11 cellular contexts compared by ENCODE assay signal in genomic region chr6:49826743-49827406, GRCh38. TPM values are rescaled to one million over a fixed set of nuclear protein-coding genes. Genes with fewer than 3 reads are reported as not detected.
A peak's percentile ranks its signal among the peaks of the same experiment; 100 is the strongest.
DNase-seq lines count a peak whose midpoint lies in the region; ATAC-seq, FAIRE-seq and TF ChIP-seq lines count a peak whose summit lies in the region.
"Had no signal": no experiment of that assay in that cellular context is flagged by ENCODE, and none has a peak within 500 bp of the region (broad histone marks: within the 10 kb centered on the region; RNA-seq: fewer than 3 reads in every experiment).

No MANE protein-coding gene starts in this region.

- 4% methylated on average over 5 of the region's 5 CpGs for WGBS in GM23248 (ENCODE audit: low coverage in 1 of 2, low lambda C conversion rate in 2 of 2, missing lambda C conversion rate in 2 of 2), 2 experiments
- WGBS in GM12878 (ENCODE audit: insufficient coverage, insufficient replicate concordance, low lambda C conversion rate, missing lambda C conversion rate), result 7% methylated on average over 5 of the region's 5 CpGs

- no peak overlapping the region for H3K4me3 Mint-ChIP-seq in T-helper 2 cell treated with Interferon-gamma antibody and Interleukin-4, amounts not matched to agents 5 μg/mL and 100 μg/mL, for 36 hours
- H3K4me3 Mint-ChIP-seq in progenitor cell of endocrine pancreas (ENCODE audit: low read depth), result no peak overlapping the region

- H3K79me2 ChIP-seq in GM23248 (ENCODE audit: insufficient read depth), result no peaks in the 10 kb centered on the region
- H3K79me2 ChIP-seq in GM12878 (ENCODE audit: control insufficient read depth, insufficient read depth, low read length), result no peaks in the 10 kb centered on the region

- no peak for TF ChIP-seq POLR2A in GM12878 (IDR thresholded peaks at IDR 0.05; ENCODE audit: low read depth, low read length)

- no peaks in the 10 kb centered on the region for H3K4me1 Mint-ChIP-seq in T-helper 2 cell treated with Interferon-gamma antibody and Interleukin-4, amounts not matched to agents 5 μg/mL and 100 μg/mL, for 36 hours (ENCODE audit: low read depth)
- H3K4me1 Mint-ChIP-seq in progenitor cell of endocrine pancreas (ENCODE audit: low read depth), result no peaks in the 10 kb centered on the region

- RAD21 ChIA-PET in GM12878 (lab: Charles Lee; ENCODE audit: unreplicated experiment), result no interaction called here

- BruUV-seq in GM12878 (replicated peaks; lab: Mats Ljungman, UMichigan), result no TSS peak

- H3K36me3 Mint-ChIP-seq in T-helper 2 cell treated with Interferon-gamma antibody and Interleukin-4, amounts not matched to agents 5 μg/mL and 100 μg/mL, for 36 hours (ENCODE audit: low read depth), result no peaks in the 10 kb centered on the region
- no peaks in the 10 kb centered on the region for H3K36me3 Mint-ChIP-seq in progenitor cell of endocrine pancreas (ENCODE audit: insufficient read depth)

- no peaks in the 10 kb centered on the region for H3K27me3 ChIP-seq in GM23248 (replicated peaks; ENCODE audit: insufficient read depth)
- H3K27me3 ChIP-seq in GM12878 (replicated peaks in 1 of 2; ENCODE audit: control insufficient read depth in 2 of 2, insufficient read depth in 2 of 2, low read length in 1 of 2), result no peaks in the 10 kb centered on the region

- CTCF ChIA-PET in GM12878 (lab: Yijun Ruan, JAX), result no interaction called here

- TF ChIP-seq CTCF in GM12878 (IDR thresholded peaks at IDR 0.05 in 2 of 3, conservative IDR thresholded peaks at IDR 0.05 in 1 of 3; ENCODE audit: control insufficient read depth in 2 of 3, extremely low read depth in 1 of 3, insufficient read depth in 1 of 3, low read depth in 3 of 3, low read length in 3 of 3), result no peak
- no peak for TF ChIP-seq CTCF in progenitor cell of endocrine pancreas (IDR thresholded peaks at IDR 0.05; ENCODE audit: unreplicated experiment)

- intact Hi-C loops in GM12878 (cut with micrococcal nuclease; ENCODE audit: unreplicated experiment), result no loop called here

- no peak overlapping the region for H3K4me2 ChIP-seq in GM23248 (ENCODE audit: unreplicated experiment)
- peak overlapping the region; percentile 42; the same call in 1 of the 2 replicates for H3K4me2 ChIP-seq in GM12878 (ENCODE audit: control insufficient read depth, insufficient read depth)

- DNase-seq in GM23248 (no peak), GM12878 (ENCODE audit: low read depth, low spot score) (peak; percentile 56), progenitor cell of endocrine pancreas (ENCODE audit: low spot score, unreplicated experiment) (no peak), pons (ENCODE audit: low spot score) (no peak), NCI-H2081 treated with DMSO at 0.1 percent for 48 hours (lab: John Stamatoyannopoulos, UW) (no peak)
- no peak for DNase-seq in T-helper 2 cell treated with Interferon-gamma antibody and Interleukin-4, amounts not matched to agents 5 μg/mL and 100 μg/mL, for 36 hours (ENCODE audit: low spot score)
- DNase-seq: activated T-cell treated with anti-CD3 and anti-CD28 coated beads for 4 hours, lower lobe of right lung had no signal

- H3K9ac ChIP-seq in GM23248 (no peak overlapping the region), GM12878 (ENCODE audit: control insufficient read depth, insufficient read depth, low read length) (no peak overlapping the region)

- in situ Hi-C loops in GM23248 (cut with MboI), result no loop called here
- in situ Hi-C loops in GM12878 (cut with MboI), result no loop called here

- no peaks in the 10 kb centered on the region for H3K36me3 ChIP-seq in GM23248 (ENCODE audit: low read depth)
- no peaks in the 10 kb centered on the region for H3K36me3 ChIP-seq in GM12878 (ENCODE audit: control insufficient read depth in 2 of 2, insufficient read depth in 2 of 2, low read length in 1 of 2)
- H3K36me3 ChIP-seq: lower lobe of right lung had no signal

- peak overlapping the region; percentile 40; the same call in 1 of the 2 replicates for H3K4me3 ChIP-seq in GM23248
- no peak overlapping the region for H3K4me3 ChIP-seq in GM12878
- H3K4me3 ChIP-seq: lower lobe of right lung had no signal

- TF ChIP-seq RAD21 in GM12878 (IDR thresholded peaks at IDR 0.05; ENCODE audit: insufficient read depth, low read depth, low read length), result no peak

- POLR2A ChIA-PET in GM12878 (lab: Charles Lee), result no interaction called here

- H4K20me1 ChIP-seq in GM23248 (ENCODE audit: insufficient read depth) (no peaks in the 10 kb centered on the region), GM12878 (ENCODE audit: control insufficient read depth, insufficient read depth) (no peaks in the 10 kb centered on the region)

- no peaks in the 10 kb centered on the region for H3K9me3 Mint-ChIP-seq in T-helper 2 cell treated with Interferon-gamma antibody and Interleukin-4, amounts not matched to agents 5 μg/mL and 100 μg/mL, for 36 hours
- H3K9me3 Mint-ChIP-seq in progenitor cell of endocrine pancreas (ENCODE audit: low read depth), result no peaks in the 10 kb centered on the region

- H2AFZ ChIP-seq in GM23248 (peak overlapping the region; percentile 32; the same call in 1 of the 2 replicates), GM12878 (ENCODE audit: control insufficient read depth, low read depth, low read length) (no peak overlapping the region)

- SMC1A ChIA-PET in GM12878 (lab: Charles Lee; ENCODE audit: uncharacterized antibody, unreplicated experiment), result interaction anchor here (1.6 to 2.4 kb wide), 2 partner anchors 11 to 15 kb away, joined by 4 to 9 read pairs; no protein-coding TSS in a partner anchor

- peak; percentile 98 for ATAC-seq in GM18909 (IDR thresholded peaks at IDR 0.05; ENCODE audit: poor library complexity, unreplicated experiment)
- peak; percentile 98 for ATAC-seq in HG03342 (IDR thresholded peaks at IDR 0.05; ENCODE audit: unreplicated experiment)
- peak; percentile 93 for ATAC-seq in GM12878
- ATAC-seq: lower lobe of right lung had no signal

- 0 out of 4 replicates have a peak, but pooled peaks of 1 of the 2 experiments have one; percentile 11 for TF ChIP-seq EP300 in GM12878 (IDR thresholded peaks at IDR 0.05; ENCODE audit: borderline replicate concordance in 1 of 2, control insufficient read depth in 1 of 2, low read depth in 2 of 2, low read length in 2 of 2)

- H3K27ac ChIP-seq in GM23248, result no peak overlapping the region
- H3K27ac ChIP-seq in GM12878 (ENCODE audit: control insufficient read depth, insufficient read depth), result no peak overlapping the region
- H3K27ac ChIP-seq: lower lobe of right lung had no signal

- H3K4me1 ChIP-seq in GM23248 (ENCODE audit: insufficient read depth) (no peaks in the 10 kb centered on the region), GM12878 (ENCODE audit: control insufficient read depth, insufficient read depth, low read length) (no peaks in the 10 kb centered on the region)
- H3K4me1 ChIP-seq: lower lobe of right lung had no signal

- H3K9me3 ChIP-seq in GM23248 (ENCODE audit: low read depth) (no peaks in the 10 kb centered on the region), GM12878 (replicated peaks; ENCODE audit: control insufficient read depth, insufficient read depth, low read length) (no peaks in the 10 kb centered on the region)
- H3K9me3 ChIP-seq: lower lobe of right lung had no signal

- peak; percentile 35 for FAIRE-seq in GM12878 (lab: Jason Lieb, UNC)
- FAIRE-seq: bronchial epithelial cell had no signal

- no peaks in the 10 kb centered on the region for H3F3A ChIP-seq in GM23248 (ENCODE audit: insufficient read depth)

- no peaks in the 10 kb centered on the region for H3K9me2 ChIP-seq in GM23248 (ENCODE audit: insufficient read depth)

- H3K27me3 Mint-ChIP-seq in T-helper 2 cell treated with Interferon-gamma antibody and Interleukin-4, amounts not matched to agents 5 μg/mL and 100 μg/mL, for 36 hours (ENCODE audit: low read depth), result no peaks in the 10 kb centered on the region
- no peaks in the 10 kb centered on the region for H3K27me3 Mint-ChIP-seq in progenitor cell of endocrine pancreas

- no peak overlapping the region for H3K27ac Mint-ChIP-seq in T-helper 2 cell treated with Interferon-gamma antibody and Interleukin-4, amounts not matched to agents 5 μg/mL and 100 μg/mL, for 36 hours
- H3K27ac Mint-ChIP-seq in progenitor cell of endocrine pancreas, result no peak overlapping the region

RNA-seq across cellular contexts. Expression of gene CRISP1, which starts 39.5 kb away (rescaled TPM):
- total RNA-seq in GM23248 (2014; rRNA removed; shearing (Covaris generic)), result not detected in 2 replicates
- not detected in 2 replicates for polyA plus RNA-seq in GM23248 (2016; fragmentation: Nextera tagmentation; extraction: Ambion mirVana)
- not detected in 2 replicates for total RNA-seq in GM12878 (2013; cell fraction: nucleolus; rRNA removed)
- not detected in 2 replicates for total RNA-seq in GM12878 (2014; rRNA removed)
- total RNA-seq in GM12878 (2014; rRNA removed; fragmentation: Illumina TruSeq; extraction: Trizol), result not detected in 2 replicates
- total RNA-seq in GM12878 (2021), result not detected in 2 replicates
- polyA plus RNA-seq in GM12878 (2011; ENCODE audit: low read depth), result not detected
- not detected in 2 replicates for polyA plus RNA-seq in GM12878 (2011; rRNA removed)
- polyA plus RNA-seq in GM12878 (2011; cell fraction: cytosol; rRNA removed), result not detected in 2 replicates
- not detected in 2 replicates for polyA plus RNA-seq in GM12878 (2011; cell fraction: nucleus; rRNA removed)
- not detected in 2 replicates for polyA plus RNA-seq in GM12878 (2012)
- polyA plus RNA-seq in GM12878 (2014; fragmentation: Illumina TruSeq; extraction: Trizol), result not detected in 2 replicates
- not detected for polyA plus RNA-seq in GM12878 (2014; fragmentation: Nextera tagmentation; extraction: Ambion mirVana)
- not detected in 2 replicates for polyA plus RNA-seq in GM12878 (2014; rRNA removed)
- polyA plus RNA-seq in GM12878 (2016; fragmentation: Nextera tagmentation; extraction: Ambion mirVana), result not detected
- not detected in 2 replicates for polyA minus RNA-seq in GM12878 (2011; rRNA and poly(A)+ RNA removed)
- polyA minus RNA-seq in GM12878 (2011; cell fraction: cytosol; rRNA and poly(A)+ RNA removed), result not detected in 2 replicates
- not detected in 2 replicates for polyA minus RNA-seq in GM12878 (2011; cell fraction: nucleus; rRNA and poly(A)+ RNA removed)
- not detected in 2 replicates for total RNA-seq in progenitor cell of endocrine pancreas
- total RNA-seq: bronchial epithelial cell, lower lobe of right lung had no signal

RNA-seq across cellular contexts. Expression of gene PGK2, which starts 39.8 kb away (rescaled TPM):
- total RNA-seq in GM23248 (2014; rRNA removed; shearing (Covaris generic)), result not detected in 2 replicates
- polyA plus RNA-seq in GM23248 (2016; fragmentation: Nextera tagmentation; extraction: Ambion mirVana) (not detected in 2 replicates), GM12878 (2011; rRNA removed) (not detected in 2 replicates), GM12878 (2014; fragmentation: Illumina TruSeq; extraction: Trizol) (not detected in 2 replicates), GM12878 (2014; fragmentation: Nextera tagmentation; extraction: Ambion mirVana) (not detected), GM12878 (2014; rRNA removed) (not detected in 2 replicates), GM12878 (2016; fragmentation: Nextera tagmentation; extraction: Ambion mirVana) (not detected)
- total RNA-seq in GM12878 (2013; cell fraction: nucleolus; rRNA removed), result not detected in 2 replicates
- total RNA-seq in GM12878 (2014; rRNA removed) (not detected in 2 replicates), GM12878 (2014; rRNA removed; fragmentation: Illumina TruSeq; extraction: Trizol) (not detected in 2 replicates), GM12878 (2021) (not detected in 2 replicates), progenitor cell of endocrine pancreas (not detected in 2 replicates)
- polyA plus RNA-seq in GM12878 (2011; ENCODE audit: low read depth), result not detected
- not detected in 2 replicates for polyA plus RNA-seq in GM12878 (2011; cell fraction: cytosol; rRNA removed)
- polyA plus RNA-seq in GM12878 (2011; cell fraction: nucleus; rRNA removed), result not detected in 2 replicates
- not detected in 2 replicates for polyA plus RNA-seq in GM12878 (2012)
- not detected in 2 replicates for polyA minus RNA-seq in GM12878 (2011; rRNA and poly(A)+ RNA removed)
- polyA minus RNA-seq in GM12878 (2011; cell fraction: cytosol; rRNA and poly(A)+ RNA removed), result not detected in 2 replicates
- not detected in 2 replicates for polyA minus RNA-seq in GM12878 (2011; cell fraction: nucleus; rRNA and poly(A)+ RNA removed)
- total RNA-seq: bronchial epithelial cell, lower lobe of right lung had no signal
